14 cellular contexts compared by ENCODE assay signal in the genomic region with DNA sequence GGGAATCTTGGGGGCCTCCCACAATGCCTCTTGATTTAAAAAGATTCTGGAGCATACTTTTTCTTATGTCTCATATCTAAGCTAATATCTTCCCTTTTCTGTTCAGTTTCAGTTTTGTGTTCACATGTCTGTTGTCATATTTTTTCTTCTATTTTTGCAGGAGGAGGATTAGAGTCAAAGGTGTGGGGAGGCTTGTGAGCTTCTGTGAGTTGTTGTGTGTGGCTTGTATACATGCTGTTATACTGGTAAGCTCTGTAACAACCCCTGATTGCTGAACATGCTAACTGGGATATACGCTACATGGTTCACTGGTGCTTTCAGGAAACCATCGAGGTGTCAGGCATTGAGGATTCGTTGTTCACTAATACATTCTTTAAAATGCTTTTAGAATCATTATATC.
A peak's percentile ranks its signal among the peaks of the same experiment; 100 is the strongest.
DNase-seq lines count a peak whose midpoint lies in the region; ATAC-seq lines count a peak whose summit lies in the region.
"Had no signal": no experiment of that assay in that cellular context is flagged by ENCODE, and none has a peak within 500 bp of the region (broad histone marks: within the 10 kb centered on the region; RNA-seq: fewer than 3 reads in every experiment).

No MANE protein-coding gene starts in this region.

- H3K4me3 ChIP-seq in skin epidermis = no peak overlapping the region
- H3K4me3 ChIP-seq: HAP-1, left lung, testis had no signal

- peaks cover 37% of the 10 kb centered on the region for H3K36me3 Mint-ChIP-seq in activated CD4-positive, alpha-beta T cell treated with anti-CD3 and anti-CD28 coated beads, Interleukin-2, amount 10 ng/mL, durations not matched to agents 7 days and 5 days (ENCODE audit: low read depth)
- peaks cover 15 to 36% of the 10 kb centered on the region in 2 donors for H3K36me3 Mint-ChIP-seq in activated naive CD4-positive, alpha-beta T cell treated with anti-CD3 and anti-CD28 coated beads, Interleukin-2, amount 50 U/mL, for 72 hours

- ATAC-seq in GM21723 (IDR thresholded peaks at IDR 0.05; ENCODE audit: unreplicated experiment) = peak; percentile 59
- no peak for ATAC-seq in activated naive CD4-positive, alpha-beta T cell treated with anti-CD3 and anti-CD28 coated beads, Interleukin-2, amount 50 U/mL, for 72 hours
- ATAC-seq in HG02623 (IDR thresholded peaks at IDR 0.05; ENCODE audit: unreplicated experiment) = no peak
- ATAC-seq in GM21528 (IDR thresholded peaks at IDR 0.05; ENCODE audit: low FRiP score, unreplicated experiment) = no peak
- ATAC-seq: left lung had no signal

- peak overlapping the region in 11 of 21 experiments; percentile 1 to 94 (median 83) for H3K27ac ChIP-seq in skin epidermis
- H3K27ac ChIP-seq: left lung, testis had no signal

- H3K4me1 Mint-ChIP-seq in activated CD4-positive, alpha-beta T cell treated with anti-CD3 and anti-CD28 coated beads, Interleukin-2, amount 10 ng/mL, durations not matched to agents 7 days and 5 days = peaks cover 55% of the 10 kb centered on the region

- no peak for DNase-seq in activated CD4-positive, alpha-beta T cell treated with anti-CD3 and anti-CD28 coated beads, Interleukin-2, amount 10 ng/mL, durations not matched to agents 7 days and 5 days
- DNase-seq in activated CD4-positive, alpha-beta T cell treated with anti-CD3 and anti-CD28 coated beads for 4 hours = no peak
- no peak for DNase-seq in activated naive CD4-positive, alpha-beta T cell treated with anti-CD3 and anti-CD28 coated beads, Interleukin-2, amount 50 U/mL, for 72 hours (ENCODE audit: low spot score in 2 of 2)
- no peak for DNase-seq in DMS153 treated with DMSO at 0.1 percent for 48 hours (lab: John Stamatoyannopoulos, UW; ENCODE audit: unreplicated experiment)
- DNase-seq: caudate nucleus, foreskin fibroblast, left lung, NCI-H82, testis had no signal

- H3K9me3 Mint-ChIP-seq in activated CD4-positive, alpha-beta T cell treated with anti-CD3 and anti-CD28 coated beads, Interleukin-2, amount 10 ng/mL, durations not matched to agents 7 days and 5 days = peaks cover 6% of the 10 kb centered on the region
- peaks cover 0 to 7% of the 10 kb centered on the region in 2 donors for H3K9me3 Mint-ChIP-seq in activated naive CD4-positive, alpha-beta T cell treated with anti-CD3 and anti-CD28 coated beads, Interleukin-2, amount 50 U/mL, for 72 hours

- H3K27ac Mint-ChIP-seq in activated CD4-positive, alpha-beta T cell treated with anti-CD3 and anti-CD28 coated beads, Interleukin-2, amount 10 ng/mL, durations not matched to agents 7 days and 5 days = peak overlapping the region; percentile 94
- peak overlapping the region; percentile 39 to 91 for H3K27ac Mint-ChIP-seq in activated naive CD4-positive, alpha-beta T cell treated with anti-CD3 and anti-CD28 coated beads, Interleukin-2, amount 50 U/mL, for 72 hours

- H3K27me3 Mint-ChIP-seq in activated CD4-positive, alpha-beta T cell treated with anti-CD3 and anti-CD28 coated beads, Interleukin-2, amount 10 ng/mL, durations not matched to agents 7 days and 5 days = no peaks in the 10 kb centered on the region

- CTCF ChIA-PET in activated CD4-positive, alpha-beta T cell treated with anti-CD3 and anti-CD28 coated beads, Interleukin-2, amount 10 ng/mL, durations not matched to agents 7 days and 5 days (lab: Charles Lee) = interaction anchor here (0.6 kb wide), 1 partner anchor 78 kb away, joined by 4 read pairs; no protein-coding TSS in a partner anchor

- POLR2A ChIA-PET in activated CD4-positive, alpha-beta T cell treated with anti-CD3 and anti-CD28 coated beads, Interleukin-2, amount 10 ng/mL, durations not matched to agents 7 days and 5 days (lab: Charles Lee) = no interaction called here

- peak overlapping the region; percentile 11 for H3K4me3 Mint-ChIP-seq in activated CD4-positive, alpha-beta T cell treated with anti-CD3 and anti-CD28 coated beads, Interleukin-2, amount 10 ng/mL, durations not matched to agents 7 days and 5 days
